ENCODE assay signal across 13 cellular contexts in genomic region chr21:34989337-34990151, GRCh38. TPM values are rescaled to one million over a fixed set of nuclear protein-coding genes. Genes with fewer than 3 reads are reported as not detected.
DNase-seq lines count a peak whose midpoint lies in the region; ATAC-seq, FAIRE-seq and TF ChIP-seq lines count a peak whose summit lies in the region.
"Had no signal": no experiment of that assay in that cellular context is flagged by ENCODE, and none has a peak within 500 bp of the region (broad histone marks: within the 10 kb centered on the region; RNA-seq: fewer than 3 reads in every experiment).

No MANE protein-coding gene starts in this region.

- intact Hi-C loops in GM12878 (cut with micrococcal nuclease; ENCODE audit: unreplicated experiment), result no loop called here

- TF ChIP-seq EP300 in GM12878 (IDR thresholded peaks at IDR 0.05; ENCODE audit: borderline replicate concordance in 1 of 2, control insufficient read depth in 1 of 2, low read depth in 2 of 2, low read length in 2 of 2), result no peak

- TF ChIP-seq CTCF in GM12878 (IDR thresholded peaks at IDR 0.05 in 2 of 3, conservative IDR thresholded peaks at IDR 0.05 in 1 of 3; ENCODE audit: control insufficient read depth in 2 of 3, extremely low read depth in 1 of 3, insufficient read depth in 1 of 3, low read depth in 3 of 3, low read length in 3 of 3) (no peak), WERI-Rb-1 (IDR thresholded peaks at IDR 0.05; ENCODE audit: low read depth, low read length) (no peak)

- H3K27me3 ChIP-seq in GM12878 (replicated peaks in 1 of 2; ENCODE audit: control insufficient read depth in 2 of 2, insufficient read depth in 2 of 2, low read length in 1 of 2), result peaks cover 0 to 6% of the 10 kb centered on the region in 2 experiments; a peak in 3 of 4 replicates
- H3K27me3 ChIP-seq in WERI-Rb-1 (ENCODE audit: insufficient read depth, low read depth, severe bottlenecking), result peaks cover 97% of the 10 kb centered on the region

- BruUV-seq in GM12878 (replicated peaks; lab: Mats Ljungman, UMichigan), result no TSS peak

- H3K4me3 ChIP-seq in GM12878 (no peak overlapping the region), WERI-Rb-1 (ENCODE audit: low read depth, low read length) (no peak overlapping the region)
- H3K4me3 ChIP-seq: PC-9 had no signal

- H3K36me3 ChIP-seq in GM12878 (ENCODE audit: control insufficient read depth in 2 of 2, insufficient read depth in 2 of 2, low read length in 1 of 2), result no peaks in the 10 kb centered on the region
- no peaks in the 10 kb centered on the region for H3K36me3 ChIP-seq in WERI-Rb-1

- TF ChIP-seq RAD21 in GM12878 (IDR thresholded peaks at IDR 0.05; ENCODE audit: insufficient read depth, low read depth, low read length), result no peak

- POLR2A ChIA-PET in T-cell (lab: Charles Lee) (interaction anchor here in 1 of 2 donors (0.5 to 1.1 kb wide), 2 partner anchors 13 to 36 kb away, joined by 3 read pairs; no protein-coding TSS in a partner anchor), GM12878 (lab: Charles Lee) (no interaction called here)

- no peaks in the 10 kb centered on the region for H3K27me3 Mint-ChIP-seq in T-cell

- no peaks in the 10 kb centered on the region for H3K9me3 ChIP-seq in GM12878 (replicated peaks; ENCODE audit: control insufficient read depth, insufficient read depth, low read length)
- H3K9me3 ChIP-seq in WERI-Rb-1 (ENCODE audit: severe bottlenecking), result no peaks in the 10 kb centered on the region

- TF ChIP-seq POLR2A in GM12878 (IDR thresholded peaks at IDR 0.05; ENCODE audit: low read depth, low read length), result no peak

- peaks cover 15% of the 10 kb centered on the region for H3K36me3 Mint-ChIP-seq in T-cell

- peaks cover 29% of the 10 kb centered on the region for H3K4me1 ChIP-seq in GM12878 (ENCODE audit: control insufficient read depth, insufficient read depth, low read length)

- H3K27ac Mint-ChIP-seq in T-cell, result peak overlapping the region; percentile 94 to 95

- ATAC-seq in T-cell (replicated peaks in 1 of 4) (peak in 2 of 4 experiments; percentile 11 to 14), GM12878 (no peak), HG03457 (IDR thresholded peaks at IDR 0.05; ENCODE audit: unreplicated experiment) (no peak)

- H2AFZ ChIP-seq in GM12878 (ENCODE audit: control insufficient read depth, low read depth, low read length), result no peak overlapping the region
- H2AFZ ChIP-seq: PC-9 had no signal

- 8% methylated on average over 6 of the region's 6 CpGs for WGBS in GM12878 (ENCODE audit: insufficient coverage, insufficient replicate concordance, low lambda C conversion rate, missing lambda C conversion rate)

- H3K79me2 ChIP-seq in GM12878 (ENCODE audit: control insufficient read depth, insufficient read depth, low read length), result no peaks in the 10 kb centered on the region

- CTCF ChIA-PET in T-cell (lab: Charles Lee) (interaction anchor here (0.6 to 1.4 kb wide), 6 partner anchors 14 to 100 kb away, joined by 3 to 5 read pairs (median 3); no protein-coding TSS in a partner anchor), GM12878 (lab: Yijun Ruan, JAX) (no interaction called here)

- peaks cover 75 to 77% (median 76%) of the 10 kb centered on the region in 3 donors for H3K4me1 Mint-ChIP-seq in T-cell

- SMC1A ChIA-PET in GM12878 (lab: Charles Lee; ENCODE audit: uncharacterized antibody, unreplicated experiment), result interaction anchor here (1.1 to 1.8 kb wide), 4 partner anchors 9 to 200 kb away, joined by 3 to 6 read pairs (median 4); no protein-coding TSS in a partner anchor

- H3K27ac ChIP-seq in GM12878 (ENCODE audit: control insufficient read depth, insufficient read depth) (no peak overlapping the region), WERI-Rb-1 (no peak overlapping the region)
- H3K27ac ChIP-seq: PC-9 had no signal

- RAD21 ChIA-PET in GM12878 (lab: Charles Lee; ENCODE audit: unreplicated experiment), result no interaction called here

- in situ Hi-C loops in GM12878 (cut with MboI), result no loop called here

- H3K4me2 ChIP-seq in GM12878 (ENCODE audit: control insufficient read depth, insufficient read depth), result no peak overlapping the region
- H3K4me2 ChIP-seq: PC-9 had no signal

- no peak overlapping the region for H3K9ac ChIP-seq in GM12878 (ENCODE audit: control insufficient read depth, insufficient read depth, low read length)

- DNase-seq in activated CD4-positive, CD25-positive, alpha-beta regulatory T cell treated with anti-CD3 and anti-CD28 coated beads, Interleukin-2, amount 50 U/mL, for 16 hours (ENCODE audit: low read depth, low spot score), result peak; percentile 23
- DNase-seq in activated CD4-positive, CD25-positive, alpha-beta regulatory T cell treated with anti-CD3 and anti-CD28 coated beads, Interleukin-2, amount 50 U/mL, for 72 hours, result no peak
- DNase-seq in T-cell (no peak), GM12878 (ENCODE audit: low read depth, low spot score) (no peak), HK-2 (ENCODE audit: unreplicated experiment) (no peak), WERI-Rb-1 (no peak)
- DNase-seq in stimulated activated CD8-positive, alpha-beta memory T cell treated with anti-CD3 and anti-CD28 coated beads, Interleukin-15, amount 100 ng/mL, for 48 hours (ENCODE audit: low read depth in 2 of 2), result peak; percentile 50 to 66
- DNase-seq: 8988T, GF-D8, NCI-H146, PC-9 had no signal

- H4K20me1 ChIP-seq in GM12878 (ENCODE audit: control insufficient read depth, insufficient read depth), result no peaks in the 10 kb centered on the region

- FAIRE-seq in GM12878 (lab: Jason Lieb, UNC), result no peak

- peak overlapping the region; percentile 26 to 87 (median 26) for H3K4me3 Mint-ChIP-seq in T-cell
- H3K4me3 Mint-ChIP-seq: neural crest cell had no signal

- no peaks in the 10 kb centered on the region for H3K9me3 Mint-ChIP-seq in T-cell
- H3K9me3 Mint-ChIP-seq: neural crest cell had no signal

TF ChIP-seq in GM12878, 131 proteins besides CTCF, POLR2A, EP300 and RAD21 (continues in another document):
- TF ChIP-seq ASH2L (IDR thresholded peaks at IDR 0.05; ENCODE audit: borderline replicate concordance, low read depth) (no peak), JUND (IDR thresholded peaks at IDR 0.05; ENCODE audit: low read depth, low read length) (no peak), CBX3 (IDR thresholded peaks at IDR 0.05; ENCODE audit: borderline replicate concordance, low read depth) (no peak), HDAC2 (IDR thresholded peaks at IDR 0.05) (no peak), MYB (IDR thresholded peaks at IDR 0.05; ENCODE audit: borderline replicate concordance, low read depth, low read length) (no peak), MAX (IDR thresholded peaks at IDR 0.05; ENCODE audit: low read depth, low read length) (no peak), NR2C1 (IDR thresholded peaks at IDR 0.05) (no peak), RUNX3 (IDR thresholded peaks at IDR 0.05; ENCODE audit: low read length) (peak; percentile 67)
- TF ChIP-seq, protein P1, sequence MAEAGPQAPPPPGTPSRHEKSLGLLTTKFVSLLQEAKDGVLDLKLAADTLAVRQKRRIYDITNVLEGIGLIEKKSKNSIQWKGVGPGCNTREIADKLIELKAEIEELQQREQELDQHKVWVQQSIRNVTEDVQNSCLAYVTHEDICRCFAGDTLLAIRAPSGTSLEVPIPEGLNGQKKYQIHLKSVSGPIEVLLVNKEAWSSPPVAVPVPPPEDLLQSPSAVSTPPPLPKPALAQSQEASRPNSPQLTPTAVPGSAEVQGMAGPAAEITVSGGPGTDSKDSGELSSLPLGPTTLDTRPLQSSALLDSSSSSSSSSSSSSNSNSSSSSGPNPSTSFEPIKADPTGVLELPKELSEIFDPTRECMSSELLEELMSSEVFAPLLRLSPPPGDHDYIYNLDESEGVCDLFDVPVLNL (IDR thresholded peaks at IDR 0.05; ENCODE audit: low read depth, low read length), result no peak
- TF ChIP-seq, protein P2, sequence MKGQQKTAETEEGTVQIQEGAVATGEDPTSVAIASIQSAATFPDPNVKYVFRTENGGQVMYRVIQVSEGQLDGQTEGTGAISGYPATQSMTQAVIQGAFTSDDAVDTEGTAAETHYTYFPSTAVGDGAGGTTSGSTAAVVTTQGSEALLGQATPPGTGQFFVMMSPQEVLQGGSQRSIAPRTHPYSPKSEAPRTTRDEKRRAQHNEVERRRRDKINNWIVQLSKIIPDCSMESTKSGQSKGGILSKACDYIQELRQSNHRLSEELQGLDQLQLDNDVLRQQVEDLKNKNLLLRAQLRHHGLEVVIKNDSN (IDR thresholded peaks at IDR 0.05; ENCODE audit: borderline replicate concordance, extremely low read length, insufficient read depth, low read depth, low read length), result no peak

RNA-seq across cellular contexts. Expression of gene RUNX1, which starts 59.6 kb away (rescaled TPM):
- total RNA-seq in T-cell (100 to 1,000 TPM in 3 of 5 donors, 10 to 100 TPM in 2; 87.0 to 117 (median 104) TPM), GM12878 (2014; rRNA removed) (5.3 and 5.6 TPM in 2 replicates), GM12878 (2014; rRNA removed; fragmentation: Illumina TruSeq; extraction: Trizol) (3.8 and 3.9 TPM in 2 replicates), GM12878 (2021) (13.3 and 15.2 TPM in 2 replicates)
- total RNA-seq in GM12878 (2013; cell fraction: nucleolus; rRNA removed), result 8.4 and 9.3 TPM in 2 replicates
- polyA plus RNA-seq in GM12878 (2011; ENCODE audit: low read depth), result 3.5 TPM
- polyA plus RNA-seq in GM12878 (2011; rRNA removed) (0.55 and 0.98 TPM in 2 replicates), GM12878 (2014; fragmentation: Illumina TruSeq; extraction: Trizol) (6.2 and 7.6 TPM in 2 replicates), GM12878 (2014; fragmentation: Nextera tagmentation; extraction: Ambion mirVana) (1 to 10 TPM in 1 of 2 experiments, under 1 TPM in 1; 0.90 to 1.4 TPM), GM12878 (2014; rRNA removed) (6.1 and 7.1 TPM in 2 replicates), GM12878 (2016; fragmentation: Nextera tagmentation; extraction: Ambion mirVana) (1 to 10 TPM; 3.3 to 4.3 TPM)
- polyA plus RNA-seq in GM12878 (2011; cell fraction: cytosol; rRNA removed), result 0.42 and 0.67 TPM in 2 replicates
- polyA plus RNA-seq in GM12878 (2011; cell fraction: nucleus; rRNA removed), result 1.9 and 2.6 TPM in 2 replicates
- 6.0 and 6.7 TPM in 2 replicates for polyA plus RNA-seq in GM12878 (2012)
- 1.2 and 1.7 TPM in 2 replicates for polyA minus RNA-seq in GM12878 (2011; rRNA and poly(A)+ RNA removed)
- 0.53 and 1.1 TPM in 2 replicates for polyA minus RNA-seq in GM12878 (2011; cell fraction: cytosol; rRNA and poly(A)+ RNA removed)
- polyA minus RNA-seq in GM12878 (2011; cell fraction: nucleus; rRNA and poly(A)+ RNA removed), result 3.4 and 6.2 TPM in 2 replicates

Comparison
In these comparisons a context has a peak if more than half of its experiments do, and no peak if none do; other contexts are left out.
1. DNase-seq: peak in activated CD4-positive, CD25-positive, alpha-beta regulatory T cell treated with anti-CD3 and anti-CD28 coated beads, Interleukin-2, amount 50 U/mL, for 16 hours (single experiment) and stimulated activated CD8-positive, alpha-beta memory T cell treated with anti-CD3 and anti-CD28 coated beads, Interleukin-15, amount 100 ng/mL, for 48 hours (2 of 2); none in activated CD4-positive, CD25-positive, alpha-beta regulatory T cell treated with anti-CD3 and anti-CD28 coated beads, Interleukin-2, amount 50 U/mL, for 72 hours (single experiment), T-cell (0 of 34), GM12878 (single experiment), HK-2 (single experiment) and WERI-Rb-1 (single experiment).
2. RNA of gene RUNX1, which starts 59.6 kb away (total RNA-seq): 87.0 to 117 TPM in T-cell; 3.8 to 15.2 TPM in GM12878; every median in the first group is over 4 times any median in the second.